In the genomic region with DNA sequence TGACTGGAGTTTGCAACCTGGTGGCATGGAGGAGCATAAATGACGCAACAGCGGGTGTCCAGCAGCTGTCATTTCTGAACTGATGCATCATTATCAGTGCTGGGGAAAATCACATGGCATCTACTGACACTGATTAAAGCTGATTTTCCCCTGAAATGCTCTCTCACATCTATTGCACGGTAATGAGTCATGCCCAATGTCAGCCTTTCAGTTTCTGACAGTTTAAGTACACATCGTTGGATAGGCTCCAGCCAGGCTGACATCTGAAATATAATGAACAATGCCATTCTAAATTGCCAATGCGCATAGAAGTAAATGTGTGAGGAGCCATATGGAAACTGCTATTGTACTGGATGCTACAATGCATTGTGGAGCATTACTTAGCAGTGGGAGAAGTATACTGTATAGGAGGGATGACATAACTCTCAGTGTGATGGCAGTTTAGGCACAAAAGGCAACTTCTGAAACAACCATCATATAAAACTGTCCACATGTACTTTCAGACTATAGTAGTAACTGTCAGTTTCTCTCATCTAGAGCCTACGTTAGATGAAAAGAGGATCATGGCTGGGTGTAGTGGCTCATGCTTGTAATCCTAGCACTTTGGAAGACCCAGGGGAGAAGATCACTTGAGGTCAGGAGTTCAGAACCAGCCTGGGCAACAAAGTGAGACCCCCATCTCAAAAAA, we compare ENCODE assay signal across 14 cellular contexts.
DNase-seq lines count a peak whose midpoint lies in the region; ATAC-seq and TF ChIP-seq lines count a peak whose summit lies in the region.
"Had no signal": no experiment of that assay in that cellular context is flagged by ENCODE, and none has a peak within 500 bp of the region (broad histone marks: within the 10 kb centered on the region; RNA-seq: fewer than 3 reads in every experiment).

No MANE protein-coding gene starts in this region.

- H3K9me3 Mint-ChIP-seq in activated CD8-positive, alpha-beta T cell treated with anti-CD3 and anti-CD28 coated beads for 36 hours = peaks cover 16% of the 10 kb centered on the region
- no peaks in the 10 kb centered on the region for H3K9me3 Mint-ChIP-seq in activated CD8-positive, alpha-beta T cell treated with anti-CD3 and anti-CD28 coated beads, Interleukin-2, amount 10 ng/mL, durations not matched to agents 7 days and 5 days (ENCODE audit: insufficient read depth)

- intact Hi-C loops in activated CD8-positive, alpha-beta T cell treated with anti-CD3 and anti-CD28 coated beads for 36 hours (cut with micrococcal nuclease) = no loop called here
- intact Hi-C loops in left cardiac atrium (cut with DNase I) = no loop called here

- no peak overlapping the region for H3K4me3 Mint-ChIP-seq in activated CD8-positive, alpha-beta T cell treated with anti-CD3 and anti-CD28 coated beads for 36 hours
- H3K4me3 Mint-ChIP-seq in activated CD8-positive, alpha-beta T cell treated with anti-CD3 and anti-CD28 coated beads, Interleukin-2, amount 10 ng/mL, durations not matched to agents 7 days and 5 days = no peak overlapping the region
- H3K4me3 Mint-ChIP-seq: activated T-helper 1 cell treated with anti-CD3 and anti-CD28 coated beads, Interleukin-12 subunit alpha, Interleukin-12 subunit beta, Interleukin-2, Interleukin-4 antibody, amounts not matched to agents 30 ng/mL and 10 ng/mL and 1 ng/mL, durations not matched to agents 14 hours and 24 hours and 36 hours; effector memory CD8-positive, alpha-beta T cell; nephron had no signal

- H3K27ac Mint-ChIP-seq in activated CD8-positive, alpha-beta T cell treated with anti-CD3 and anti-CD28 coated beads for 36 hours = no peak overlapping the region
- H3K27ac Mint-ChIP-seq in activated CD8-positive, alpha-beta T cell treated with anti-CD3 and anti-CD28 coated beads, Interleukin-2, amount 10 ng/mL, durations not matched to agents 7 days and 5 days = no peak overlapping the region
- H3K27ac Mint-ChIP-seq: activated T-helper 1 cell treated with anti-CD3 and anti-CD28 coated beads, Interleukin-12 subunit alpha, Interleukin-12 subunit beta, Interleukin-2, Interleukin-4 antibody, amounts not matched to agents 30 ng/mL and 10 ng/mL and 1 ng/mL, durations not matched to agents 14 hours and 24 hours and 36 hours; effector memory CD8-positive, alpha-beta T cell; nephron had no signal

- peaks cover 2% of the 10 kb centered on the region for H3K36me3 Mint-ChIP-seq in activated CD8-positive, alpha-beta T cell treated with anti-CD3 and anti-CD28 coated beads for 36 hours (ENCODE audit: low read depth)
- no peaks in the 10 kb centered on the region for H3K36me3 Mint-ChIP-seq in activated CD8-positive, alpha-beta T cell treated with anti-CD3 and anti-CD28 coated beads, Interleukin-2, amount 10 ng/mL, durations not matched to agents 7 days and 5 days (ENCODE audit: low read depth)

- peak; percentile 92 for ATAC-seq in activated CD8-positive, alpha-beta T cell treated with anti-CD3 and anti-CD28 coated beads for 36 hours
- ATAC-seq in activated CD8-positive, alpha-beta T cell treated with anti-CD3 and anti-CD28 coated beads, Interleukin-2, amount 10 ng/mL, durations not matched to agents 7 days and 5 days = no peak
- ATAC-seq in HG03139 (IDR thresholded peaks at IDR 0.05; ENCODE audit: unreplicated experiment) = peak; percentile 49
- peak; percentile 79 for ATAC-seq in SK-N-SH treated with all-trans-retinoic acid at 6 μM for 48 hours
- ATAC-seq in GM18498 (IDR thresholded peaks at IDR 0.05; ENCODE audit: unreplicated experiment) = no peak
- no peak for ATAC-seq in left cardiac atrium
- ATAC-seq: effector memory CD8-positive, alpha-beta T cell had no signal

- peak; percentile 52 for DNase-seq in activated CD8-positive, alpha-beta T cell treated with anti-CD3 and anti-CD28 coated beads for 36 hours
- no peak for DNase-seq in activated CD8-positive, alpha-beta T cell treated with anti-CD3 and anti-CD28 coated beads, Interleukin-2, amount 10 ng/mL, durations not matched to agents 7 days and 5 days
- peak; percentile 22 for DNase-seq in stimulated activated CD4-positive, alpha-beta T cell treated with anti-CD3 and anti-CD28 coated beads, Interleukin-4, amount 100 ng/mL, for 24 hours
- DNase-seq in left cardiac atrium (no peak), glomerular visceral epithelial cell (ENCODE audit: extremely low spot score) (no peak)
- DNase-seq: DND-41; effector memory CD8-positive, alpha-beta T cell; NCI-H187 treated with DMSO at 0.1 percent for 48 hours; PC-9 had no signal

- CTCF ChIA-PET in activated CD8-positive, alpha-beta T cell treated with anti-CD3 and anti-CD28 coated beads for 36 hours (lab: Charles Lee) = interaction anchor here (0.7 kb wide), 1 partner anchor 42 kb away, joined by 3 read pairs; no protein-coding TSS in a partner anchor
- CTCF ChIA-PET in activated CD8-positive, alpha-beta T cell treated with anti-CD3 and anti-CD28 coated beads, Interleukin-2, amount 10 ng/mL, durations not matched to agents 7 days and 5 days (lab: Charles Lee) = no interaction called here

- no peak for TF ChIP-seq CTCF in activated CD8-positive, alpha-beta T cell treated with anti-CD3 and anti-CD28 coated beads for 36 hours (IDR thresholded peaks at IDR 0.05)

- no peaks in the 10 kb centered on the region for H3K27me3 Mint-ChIP-seq in activated CD8-positive, alpha-beta T cell treated with anti-CD3 and anti-CD28 coated beads for 36 hours
- H3K27me3 Mint-ChIP-seq in activated CD8-positive, alpha-beta T cell treated with anti-CD3 and anti-CD28 coated beads, Interleukin-2, amount 10 ng/mL, durations not matched to agents 7 days and 5 days (ENCODE audit: low read depth) = no peaks in the 10 kb centered on the region

- POLR2A ChIA-PET in activated CD8-positive, alpha-beta T cell treated with anti-CD3 and anti-CD28 coated beads for 36 hours (lab: Charles Lee) = no interaction called here
- POLR2A ChIA-PET in activated CD8-positive, alpha-beta T cell treated with anti-CD3 and anti-CD28 coated beads, Interleukin-2, amount 10 ng/mL, durations not matched to agents 7 days and 5 days (lab: Charles Lee) = no interaction called here

- H3K4me1 Mint-ChIP-seq in activated CD8-positive, alpha-beta T cell treated with anti-CD3 and anti-CD28 coated beads for 36 hours (ENCODE audit: low read depth) = peaks cover 20% of the 10 kb centered on the region
- H3K4me1 Mint-ChIP-seq in activated CD8-positive, alpha-beta T cell treated with anti-CD3 and anti-CD28 coated beads, Interleukin-2, amount 10 ng/mL, durations not matched to agents 7 days and 5 days (ENCODE audit: low read depth) = no peaks in the 10 kb centered on the region
- H3K4me1 Mint-ChIP-seq: nephron had no signal

TF ChIP-seq in SK-N-SH treated with all-trans-retinoic acid at 6 μM for 48 hours, 23 proteins besides CTCF, POLR2A, EP300 and RAD21 (continues in another document):
- TF ChIP-seq ESRRG (CRISPR knock-in tag; IDR thresholded peaks at IDR 0.05) (peak; percentile 88), TOX (CRISPR knock-in tag; IDR thresholded peaks at IDR 0.05; ENCODE audit: borderline replicate concordance) (0 out of 2 replicates have a peak, but pooled peaks have one; percentile 19), RARB (CRISPR knock-in tag; IDR thresholded peaks at IDR 0.05) (no peak), PATZ1 (CRISPR knock-in tag; IDR thresholded peaks at IDR 0.05; ENCODE audit: borderline replicate concordance) (peak; percentile 82; the same call in 1 of the 2 replicates), ZFP30 (CRISPR knock-in tag; IDR thresholded peaks at IDR 0.05) (no peak), ZC3H10 (CRISPR knock-in tag; IDR thresholded peaks at IDR 0.05) (no peak), ZFP3 (CRISPR knock-in tag; IDR thresholded peaks at IDR 0.05) (peak; percentile 80), ISL1 (CRISPR knock-in tag; IDR thresholded peaks at IDR 0.05) (peak; percentile 99), GLIS3 (CRISPR knock-in tag; IDR thresholded peaks at IDR 0.05) (peak; percentile 95; the same call in 1 of the 2 replicates)
- TF ChIP-seq, protein P1, sequence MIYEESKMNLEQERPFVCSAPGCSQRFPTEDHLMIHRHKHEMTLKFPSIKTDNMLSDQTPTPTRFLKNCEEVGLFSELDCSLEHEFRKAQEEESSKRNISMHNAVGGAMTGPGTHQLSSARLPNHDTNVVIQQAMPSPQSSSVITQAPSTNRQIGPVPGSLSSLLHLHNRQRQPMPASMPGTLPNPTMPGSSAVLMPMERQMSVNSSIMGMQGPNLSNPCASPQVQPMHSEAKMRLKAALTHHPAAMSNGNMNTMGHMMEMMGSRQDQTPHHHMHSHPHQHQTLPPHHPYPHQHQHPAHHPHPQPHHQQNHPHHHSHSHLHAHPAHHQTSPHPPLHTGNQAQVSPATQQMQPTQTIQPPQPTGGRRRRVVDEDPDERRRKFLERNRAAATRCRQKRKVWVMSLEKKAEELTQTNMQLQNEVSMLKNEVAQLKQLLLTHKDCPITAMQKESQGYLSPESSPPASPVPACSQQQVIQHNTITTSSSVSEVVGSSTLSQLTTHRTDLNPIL (CRISPR knock-in tag; IDR thresholded peaks at IDR 0.05; ENCODE audit: low read depth) = peak; percentile 91

Comparison
In these comparisons a context has a peak if more than half of its experiments do, and no peak if none do; other contexts are left out.
1. ATAC-seq: peak in activated CD8-positive, alpha-beta T cell treated with anti-CD3 and anti-CD28 coated beads for 36 hours (single experiment), HG03139 (single experiment) and SK-N-SH treated with all-trans-retinoic acid at 6 μM for 48 hours (single experiment); none in activated CD8-positive, alpha-beta T cell treated with anti-CD3 and anti-CD28 coated beads, Interleukin-2, amount 10 ng/mL, durations not matched to agents 7 days and 5 days (single experiment), GM18498 (single experiment) and left cardiac atrium (0 of 2).
2. DNase-seq: peak in activated CD8-positive, alpha-beta T cell treated with anti-CD3 and anti-CD28 coated beads for 36 hours (single experiment) and stimulated activated CD4-positive, alpha-beta T cell treated with anti-CD3 and anti-CD28 coated beads, Interleukin-4, amount 100 ng/mL, for 24 hours (single experiment); none in activated CD8-positive, alpha-beta T cell treated with anti-CD3 and anti-CD28 coated beads, Interleukin-2, amount 10 ng/mL, durations not matched to agents 7 days and 5 days (single experiment), left cardiac atrium (single experiment) and glomerular visceral epithelial cell (single experiment).